19 cellular contexts compared by ENCODE assay signal in the genomic region with DNA sequence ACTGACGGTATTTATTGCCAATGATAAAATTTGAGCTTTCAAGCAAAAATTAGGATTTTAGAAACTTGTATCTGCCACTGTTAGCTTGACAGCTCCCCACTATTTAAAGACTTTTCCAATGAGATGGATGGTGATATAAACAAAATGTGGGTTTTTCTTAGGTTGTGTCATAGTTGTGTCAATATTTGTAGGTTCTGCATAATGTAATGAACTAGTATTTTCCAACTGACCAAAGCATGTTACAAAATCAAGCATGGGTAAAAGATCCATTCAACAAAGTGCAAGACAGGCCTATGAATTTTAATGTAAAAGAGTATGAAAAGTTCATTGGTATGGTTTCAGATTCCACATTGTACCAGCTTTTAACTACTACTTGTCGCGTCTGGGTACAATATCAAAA.
DNase-seq lines count a peak whose midpoint lies in the region; ATAC-seq, FAIRE-seq and TF ChIP-seq lines count a peak whose summit lies in the region.
"Had no signal": no experiment of that assay in that cellular context is flagged by ENCODE, and none has a peak within 500 bp of the region (broad histone marks: within the 10 kb centered on the region; RNA-seq: fewer than 3 reads in every experiment).

No MANE protein-coding gene starts in this region.

- no peak for TF ChIP-seq CTCF in right lobe of liver (IDR thresholded peaks at IDR 0.05)

- peak overlapping the region; percentile 6 to 30 (median 19) for H3K27ac ChIP-seq in right lobe of liver
- H3K27ac ChIP-seq: GM23248 had no signal

- WGBS in right lobe of liver (ENCODE audit: insufficient coverage, low coverage, low lambda C conversion rate, missing lambda C conversion rate) = 71% methylated on average over 3 of the region's 3 CpGs

- H3K27me3 ChIP-seq in right lobe of liver = no peaks in the 10 kb centered on the region

- TF ChIP-seq POLR2A in H54 (IDR thresholded peaks at IDR 0.05; ENCODE audit: low read depth, low read length) = no peak
- TF ChIP-seq POLR2A in right lobe of liver (IDR thresholded peaks at IDR 0.05) = no peak

- peaks cover 0 to 15% (median 5%) of the 10 kb centered on the region in 4 donors for H3K4me1 ChIP-seq in right lobe of liver

- intact Hi-C loops in right lobe of liver (cut with DNase I) = no loop called here

- H3K4me3 ChIP-seq in right lobe of liver = no peak overlapping the region
- H3K4me3 ChIP-seq: GM23248 had no signal

- peak; percentile 66 for FAIRE-seq in H54 (lab: Jason Lieb, UNC)
- FAIRE-seq: GM12892, H1 had no signal

- no peaks in the 10 kb centered on the region for H3K9me3 ChIP-seq in right lobe of liver

- no peaks in the 10 kb centered on the region for H3K36me3 ChIP-seq in right lobe of liver

- DNase-seq in H54 (ENCODE audit: insufficient read length, low spot score) = no peak
- DNase-seq in left lobe of liver (ENCODE audit: low spot score) = no peak
- no peak for DNase-seq in right lobe of liver
- no peak for DNase-seq in NCI-H2107 treated with DMSO at 0.1 percent for 48 hours (lab: John Stamatoyannopoulos, UW; ENCODE audit: unreplicated experiment)
- DNase-seq in NCI-H1092 (lab: John Stamatoyannopoulos, UW) = no peak
- DNase-seq: 8988T; C1 segment of cervical spinal cord; Calu3; CD4-positive, alpha-beta memory T cell; COR-L47; DMS53; DMS79 treated with DMSO at 0.1 percent for 48 hours; GF-D8; GM23248; H9 had no signal

- ATAC-seq in left lobe of liver (peak; percentile 66), right lobe of liver (peak; percentile 51 to 85 (median 74)), HG03460 (IDR thresholded peaks at IDR 0.05; ENCODE audit: unreplicated experiment) (no peak)
- ATAC-seq: HCT116 had no signal
